ENCODE assay signal across 30 cellular contexts in genomic region chr1:27314169-27314568, GRCh38. TPM values are rescaled to one million over a fixed set of nuclear protein-coding genes. Genes with fewer than 3 reads are reported as not detected.
"Had no signal": no experiment of that assay in that cellular context is flagged by ENCODE, and none has a peak within 500 bp of the region (broad histone marks: within the 10 kb centered on the region; RNA-seq: fewer than 3 reads in every experiment).

No MANE protein-coding gene starts in this region.

- H3K27ac ChIP-seq: adrenal gland, ascending aorta, brain microvascular endothelial cell, esophagus squamous epithelium, gastrocnemius medialis, left lung, lower lobe of right lung, ovary, prostate gland, sigmoid colon, thoracic aorta, uterus, VCaP had no signal

- DNase-seq: activated CD4-positive, alpha-beta T cell treated with anti-CD3 and anti-CD28 coated beads for 4 hours; activated CD4-positive, alpha-beta T cell treated with anti-CD3 and anti-CD28 coated beads, Interleukin-2, amount 50 U/mL, for 4 hours; activated naive CD4-positive, alpha-beta T cell; activated naive CD8-positive, alpha-beta T cell treated with anti-CD3 and anti-CD28 coated beads for 36 hours; activated T-cell treated with anti-CD3 and anti-CD28 coated beads for 4 hours; activated T-cell treated with anti-CD3 and anti-CD28 coated beads, Interleukin-2, amount 50 U/mL, for 72 hours; adrenal gland; brain microvascular endothelial cell; esophagus squamous epithelium; gastrocnemius medialis; glutamatergic neuron; left lung; lower lobe of right lung; mucosa of descending colon; ovary; retina; sigmoid colon; small intestine; stimulated activated CD4-positive, alpha-beta T cell treated with anti-CD3 and anti-CD28 coated beads, Interleukin-4, amount 100 ng/mL, for 24 hours; T-helper 9 cell; trophoblast cell; uterus had no signal

- H3K4me3 ChIP-seq: adrenal gland, ascending aorta, esophagus squamous epithelium, gastrocnemius medialis, left lung, lower lobe of right lung, mucosa of descending colon, ovary, prostate gland, sigmoid colon, thoracic aorta, uterus had no signal

- H3K27me3 Mint-ChIP-seq: activated naive CD8-positive, alpha-beta T cell treated with anti-CD3 and anti-CD28 coated beads for 36 hours; stimulated activated naive CD8-positive, alpha-beta T cell treated with anti-CD3 and anti-CD28 coated beads, Interleukin-15, Interleukin-2, amounts not matched to agents 100 ng/mL and 50 ng/mL, for 24 hours had no signal

- H3K36me3 ChIP-seq: adrenal gland, brain microvascular endothelial cell, gastrocnemius medialis, ovary, prostate gland, uterus had no signal

- H3K4me1 Mint-ChIP-seq: activated naive CD8-positive, alpha-beta T cell treated with anti-CD3 and anti-CD28 coated beads for 36 hours; stimulated activated effector memory CD8-positive, alpha-beta T cell treated with anti-CD3 and anti-CD28 coated beads, Interleukin-12 subunit alpha, Interleukin-12 subunit beta, amount 100 ng/mL, for 72 hours had no signal

- H3K9me3 ChIP-seq: adrenal gland, ascending aorta, esophagus squamous epithelium, gastrocnemius medialis, left lung, lower lobe of right lung, mucosa of descending colon, ovary, prostate gland, sigmoid colon, thoracic aorta, uterus had no signal

- H3K27me3 ChIP-seq: adrenal gland, ascending aorta, brain microvascular endothelial cell, ovary, sigmoid colon, uterus had no signal

- ATAC-seq: activated T-cell treated with anti-CD3 and anti-CD28 coated beads, Interleukin-2, amount 50 U/mL, for 72 hours; gastrocnemius medialis; left lung; lower lobe of right lung; mucosa of descending colon; natural killer cell treated with Interleukin-12 subunit alpha and Interleukin-12 subunit beta and Interleukin-15 and Interleukin-18, amount 100 ng/mL, for 72 hours; stimulated activated effector memory CD8-positive, alpha-beta T cell treated with anti-CD3 and anti-CD28 coated beads, Interleukin-12 subunit alpha, Interleukin-12 subunit beta, amount 100 ng/mL, for 72 hours had no signal

- H3K4me3 Mint-ChIP-seq: activated naive CD8-positive, alpha-beta T cell treated with anti-CD3 and anti-CD28 coated beads for 36 hours; activated T-cell treated with anti-CD3 and anti-CD28 coated beads, Interleukin-2, amount 50 U/mL, for 72 hours; natural killer cell treated with Interleukin-12 subunit alpha and Interleukin-12 subunit beta and Interleukin-15 and Interleukin-18, amount 100 ng/mL, for 72 hours; stimulated activated effector memory CD8-positive, alpha-beta T cell treated with anti-CD3 and anti-CD28 coated beads, Interleukin-12 subunit alpha, Interleukin-12 subunit beta, amount 100 ng/mL, for 72 hours; stimulated activated naive CD8-positive, alpha-beta T cell treated with anti-CD3 and anti-CD28 coated beads, Interleukin-15, Interleukin-2, amounts not matched to agents 100 ng/mL and 50 ng/mL, for 24 hours had no signal

- H3K9me3 Mint-ChIP-seq: activated naive CD8-positive, alpha-beta T cell treated with anti-CD3 and anti-CD28 coated beads for 36 hours; activated T-cell treated with anti-CD3 and anti-CD28 coated beads, Interleukin-2, amount 50 U/mL, for 72 hours; natural killer cell treated with Interleukin-12 subunit alpha and Interleukin-12 subunit beta and Interleukin-15 and Interleukin-18, amount 100 ng/mL, for 72 hours; stimulated activated effector memory CD8-positive, alpha-beta T cell treated with anti-CD3 and anti-CD28 coated beads, Interleukin-12 subunit alpha, Interleukin-12 subunit beta, amount 100 ng/mL, for 72 hours; stimulated activated naive CD8-positive, alpha-beta T cell treated with anti-CD3 and anti-CD28 coated beads, Interleukin-15, Interleukin-2, amounts not matched to agents 100 ng/mL and 50 ng/mL, for 24 hours had no signal

- H3K27ac Mint-ChIP-seq: activated naive CD8-positive, alpha-beta T cell treated with anti-CD3 and anti-CD28 coated beads for 36 hours; activated T-cell treated with anti-CD3 and anti-CD28 coated beads, Interleukin-2, amount 50 U/mL, for 72 hours; stimulated activated effector memory CD8-positive, alpha-beta T cell treated with anti-CD3 and anti-CD28 coated beads, Interleukin-12 subunit alpha, Interleukin-12 subunit beta, amount 100 ng/mL, for 72 hours; stimulated activated naive CD8-positive, alpha-beta T cell treated with anti-CD3 and anti-CD28 coated beads, Interleukin-15, Interleukin-2, amounts not matched to agents 100 ng/mL and 50 ng/mL, for 24 hours had no signal

- H3K4me1 ChIP-seq: adrenal gland, ascending aorta, gastrocnemius medialis, left lung, lower lobe of right lung, prostate gland, sigmoid colon, uterus had no signal

- H3K36me3 Mint-ChIP-seq: activated naive CD8-positive, alpha-beta T cell treated with anti-CD3 and anti-CD28 coated beads for 36 hours; natural killer cell treated with Interleukin-12 subunit alpha and Interleukin-12 subunit beta and Interleukin-15 and Interleukin-18, amount 100 ng/mL, for 72 hours had no signal

RNA-seq across cellular contexts. Expression of gene SYTL1, which starts 27.7 kb away (rescaled TPM):
- total RNA-seq: myocyte had no signal
